1 cellular context compared by ENCODE assay signal in genomic region chr10:86799188-86799845, GRCh38.
TF ChIP-seq lines count a peak whose summit lies in the region.

No MANE protein-coding gene starts in this region.

TF ChIP-seq in HEK293, 187 proteins besides CTCF, POLR2A, EP300 and RAD21 (continued from another document):
- TF ChIP-seq ZNF423 (tag by site-specific recombination; IDR thresholded peaks at IDR 0.05), result no peak
- peak; percentile 93 for TF ChIP-seq ZNF18 (tag by site-specific recombination; IDR thresholded peaks at IDR 0.05)
- TF ChIP-seq ZNF24 (tag by site-specific recombination; IDR thresholded peaks at IDR 0.05), result no peak
- no peak for TF ChIP-seq ZNF768 (tag by site-specific recombination; IDR thresholded peaks at IDR 0.05)
- no peak for TF ChIP-seq ZNF362 (tag by site-specific recombination; IDR thresholded peaks at IDR 0.05)
- no peak for TF ChIP-seq OVOL3 (tag by site-specific recombination; IDR thresholded peaks at IDR 0.05)
- TF ChIP-seq ZNF138 (tag by site-specific recombination; IDR thresholded peaks at IDR 0.05; ENCODE audit: borderline replicate concordance), result no peak
- no peak for TF ChIP-seq ZNF558 (tag by site-specific recombination; IDR thresholded peaks at IDR 0.05)
- peak; percentile 72 for TF ChIP-seq PRDM6 (tag by site-specific recombination; IDR thresholded peaks at IDR 0.05)
- TF ChIP-seq ZNF610 (tag by site-specific recombination; IDR thresholded peaks at IDR 0.05; ENCODE audit: borderline replicate concordance), result no peak
